In the genomic region with DNA sequence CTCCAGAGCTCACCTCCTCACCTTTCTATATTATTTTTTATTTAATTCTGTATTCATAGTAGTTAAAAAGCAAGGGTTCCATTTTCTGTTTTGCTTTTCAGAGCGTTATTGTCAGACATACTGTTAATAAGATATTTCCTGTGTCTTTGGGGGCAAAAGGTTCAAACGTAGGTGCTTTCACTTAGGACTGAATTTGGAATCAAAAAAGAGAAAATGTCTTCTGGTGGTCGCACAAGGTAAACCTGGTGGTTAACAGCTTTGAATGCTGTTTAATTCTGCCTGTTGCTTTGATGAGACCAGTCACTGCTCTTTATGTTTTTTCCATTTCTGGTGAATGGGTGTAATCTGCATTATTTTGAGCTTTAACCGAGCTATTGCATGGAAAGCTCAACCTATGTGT, we compare ENCODE assay signal across 16 cellular contexts.
DNase-seq lines count a peak whose midpoint lies in the region; ATAC-seq and TF ChIP-seq lines count a peak whose summit lies in the region.
"Had no signal": no experiment of that assay in that cellular context is flagged by ENCODE, and none has a peak within 500 bp of the region (broad histone marks: within the 10 kb centered on the region; RNA-seq: fewer than 3 reads in every experiment).

No MANE protein-coding gene starts in this region.

- no peak overlapping the region for H3K18ac ChIP-seq in H9 (ENCODE audit: insufficient read length, low read depth, low read length)

- H3K27me3 Mint-ChIP-seq in activated naive CD8-positive, alpha-beta T cell: no peaks in the 10 kb centered on the region
- no peaks in the 10 kb centered on the region for H3K27me3 Mint-ChIP-seq in activated naive CD8-positive, alpha-beta T cell treated with anti-CD3 and anti-CD28 coated beads, Interleukin-2, amount 50 U/mL, for 24 hours
- no peaks in the 10 kb centered on the region for H3K27me3 Mint-ChIP-seq in effector memory CD8-positive, alpha-beta T cell
- H3K27me3 Mint-ChIP-seq in H9 (ENCODE audit: low read depth): no peaks in the 10 kb centered on the region
- H3K27me3 Mint-ChIP-seq: IgD-negative memory B cell had no signal

- no peak overlapping the region for H3K23ac ChIP-seq in H9 (ENCODE audit: insufficient read length, low read depth, low read length)

- no peak overlapping the region for H3K9ac ChIP-seq in OCI-LY1 (ENCODE audit: low read length)
- H3K9ac ChIP-seq in H9 (ENCODE audit: extremely low read depth, insufficient read length, low read length): no peak overlapping the region
- H3K9ac ChIP-seq: BLaER1 had no signal

- no peaks in the 10 kb centered on the region for H3K27me3 ChIP-seq in OCI-LY1 (ENCODE audit: insufficient read depth, low read length)
- no peaks in the 10 kb centered on the region for H3K27me3 ChIP-seq in H9 (ENCODE audit: insufficient read depth, low read length)
- no peaks in the 10 kb centered on the region for H3K27me3 ChIP-seq in Peyer's patch
- H3K27me3 ChIP-seq: BLaER1, SJSA1 had no signal

- no peak for ATAC-seq in activated naive CD8-positive, alpha-beta T cell treated with anti-CD3 and anti-CD28 coated beads, Interleukin-2, amount 50 U/mL, for 24 hours
- peak; percentile 33 for ATAC-seq in effector memory CD8-positive, alpha-beta T cell (replicated peaks)
- ATAC-seq in HG03342 (IDR thresholded peaks at IDR 0.05; ENCODE audit: unreplicated experiment): no peak
- ATAC-seq: PC-3 had no signal

- peak overlapping the region; percentile 39 for H3K27ac ChIP-seq in OCI-LY1 (ENCODE audit: low read depth, low read length, poor library complexity, severe bottlenecking)
- no peak overlapping the region for H3K27ac ChIP-seq in H9 (ENCODE audit: insufficient read length, low read depth, low read length)
- H3K27ac ChIP-seq in Peyer's patch: no peak overlapping the region
- H3K27ac ChIP-seq: BLaER1, SJSA1 had no signal

- peaks cover 18% of the 10 kb centered on the region; the same call in 1 of the 2 replicates for H3K36me3 ChIP-seq in OCI-LY1 (ENCODE audit: insufficient read depth, low read length)
- no peaks in the 10 kb centered on the region for H3K36me3 ChIP-seq in Peyer's patch
- H3K36me3 ChIP-seq: SJSA1 had no signal

- no peak overlapping the region for H3K27ac Mint-ChIP-seq in activated naive CD8-positive, alpha-beta T cell
- H3K27ac Mint-ChIP-seq in activated naive CD8-positive, alpha-beta T cell treated with anti-CD3 and anti-CD28 coated beads, Interleukin-2, amount 50 U/mL, for 24 hours: no peak overlapping the region
- H3K27ac Mint-ChIP-seq in effector memory CD8-positive, alpha-beta T cell: peak overlapping the region in 1 of 2 donors; percentile 74
- no peak overlapping the region; a peak in 1 of 7 replicates for H3K27ac Mint-ChIP-seq in H9

- H3K4me3 ChIP-seq in OCI-LY1 (ENCODE audit: low read depth, low read length, poor library complexity, severe bottlenecking) (no peak overlapping the region), Peyer's patch (no peak overlapping the region)
- H3K4me3 ChIP-seq: BLaER1, SJSA1 had no signal

- H2BK20ac ChIP-seq in H9 (ENCODE audit: low read depth, low read length, poor library complexity, severe bottlenecking): no peak overlapping the region

- no peak overlapping the region for H3K14ac ChIP-seq in H9 (ENCODE audit: insufficient read depth, low read length)

- H3K79me2 ChIP-seq in OCI-LY1 (ENCODE audit: insufficient read depth, low read length): peaks cover 8% of the 10 kb centered on the region; the same call in 1 of the 2 replicates
- no peaks in the 10 kb centered on the region for H3K79me2 ChIP-seq in H9 (ENCODE audit: insufficient read depth, low read length)

- H3K56ac ChIP-seq in H9 (ENCODE audit: insufficient read length, low read depth, low read length): no peak overlapping the region

- no peak for DNase-seq in activated naive CD8-positive, alpha-beta T cell treated with anti-CD3 and anti-CD28 coated beads, Interleukin-2, amount 50 U/mL, for 24 hours
- no peak for DNase-seq in effector memory CD8-positive, alpha-beta T cell
- DNase-seq in H9 (no peak), Peyer's patch (no peak)
- DNase-seq: GF-D8, NCI-H1436 treated with DMSO at 0.1 percent for 48 hours, NCI-H2029 treated with DMSO at 0.1 percent for 48 hours, NCI-H510A, NCI-H774, PC-3 had no signal

- no peak overlapping the region for H2BK5ac ChIP-seq in H9 (ENCODE audit: insufficient read length, low read length)

- no peaks in the 10 kb centered on the region for H3K9me3 Mint-ChIP-seq in activated naive CD8-positive, alpha-beta T cell (ENCODE audit: low read depth)
- no peaks in the 10 kb centered on the region for H3K9me3 Mint-ChIP-seq in activated naive CD8-positive, alpha-beta T cell treated with anti-CD3 and anti-CD28 coated beads, Interleukin-2, amount 50 U/mL, for 24 hours
- no peaks in the 10 kb centered on the region for H3K9me3 Mint-ChIP-seq in effector memory CD8-positive, alpha-beta T cell
- H3K9me3 Mint-ChIP-seq in H9: no peaks in the 10 kb centered on the region
- H3K9me3 Mint-ChIP-seq: IgD-negative memory B cell had no signal

- H3K4me2 ChIP-seq in OCI-LY1 (ENCODE audit: low read length) (no peak overlapping the region), H9 (ENCODE audit: insufficient read depth, insufficient read length, low read length) (no peak overlapping the region)
- H3K4me2 ChIP-seq: BLaER1 had no signal

- H3K4me1 Mint-ChIP-seq in activated naive CD8-positive, alpha-beta T cell (ENCODE audit: low read depth): peaks cover 58% of the 10 kb centered on the region
- peaks cover 63% of the 10 kb centered on the region for H3K4me1 Mint-ChIP-seq in activated naive CD8-positive, alpha-beta T cell treated with anti-CD3 and anti-CD28 coated beads, Interleukin-2, amount 50 U/mL, for 24 hours
- peaks cover 22 to 51% of the 10 kb centered on the region in 2 donors for H3K4me1 Mint-ChIP-seq in effector memory CD8-positive, alpha-beta T cell (ENCODE audit: low read depth in 2 of 2)
- H3K4me1 Mint-ChIP-seq in H9: peaks cover 47 to 50% of the 10 kb centered on the region in 2 experiments

- H2BK120ac ChIP-seq in H9 (ENCODE audit: low read depth, low read length, poor library complexity, severe bottlenecking): no peak overlapping the region

- H3K36me3 Mint-ChIP-seq in activated naive CD8-positive, alpha-beta T cell: peaks cover 29% of the 10 kb centered on the region
- H3K36me3 Mint-ChIP-seq in activated naive CD8-positive, alpha-beta T cell treated with anti-CD3 and anti-CD28 coated beads, Interleukin-2, amount 50 U/mL, for 24 hours (ENCODE audit: low read depth): peaks cover 20% of the 10 kb centered on the region
- peaks cover 2% of the 10 kb centered on the region for H3K36me3 Mint-ChIP-seq in effector memory CD8-positive, alpha-beta T cell (ENCODE audit: insufficient read depth)
- H3K36me3 Mint-ChIP-seq in H9 (ENCODE audit: insufficient read depth in 1 of 3, low read depth in 3 of 3): peaks cover 1 to 5% (median 2%) of the 10 kb centered on the region in 3 experiments; a peak in 4 of 7 replicates

- H3F3A ChIP-seq in OCI-LY1 (ENCODE audit: insufficient read depth, low read length): no peaks in the 10 kb centered on the region

- no peak overlapping the region for H3K4ac ChIP-seq in H9 (ENCODE audit: low read depth, low read length)

- H2BK12ac ChIP-seq in H9 (ENCODE audit: insufficient read length, low read depth, low read length): no peak overlapping the region

- no peak overlapping the region for H3T11ph ChIP-seq in H9 (ENCODE audit: low read length)

- H3K9me3 ChIP-seq in OCI-LY1 (ENCODE audit: low read length): no peaks in the 10 kb centered on the region
- no peaks in the 10 kb centered on the region for H3K9me3 ChIP-seq in H9 (ENCODE audit: control insufficient read depth, low read depth, low read length)
- H3K9me3 ChIP-seq in Peyer's patch: no peaks in the 10 kb centered on the region
- H3K9me3 ChIP-seq: BLaER1, SJSA1 had no signal

- no peak overlapping the region for H4K91ac ChIP-seq in H9 (ENCODE audit: insufficient read length, low read depth, low read length)

- H3K79me1 ChIP-seq in H9 (ENCODE audit: insufficient read depth, low read depth, low read length, poor library complexity, severe bottlenecking): peaks cover 3% of the 10 kb centered on the region

- peak overlapping the region; percentile 8 for H3K4me3 Mint-ChIP-seq in activated naive CD8-positive, alpha-beta T cell
- no peak overlapping the region for H3K4me3 Mint-ChIP-seq in activated naive CD8-positive, alpha-beta T cell treated with anti-CD3 and anti-CD28 coated beads, Interleukin-2, amount 50 U/mL, for 24 hours
- H3K4me3 Mint-ChIP-seq in effector memory CD8-positive, alpha-beta T cell: no peak overlapping the region
- no peak overlapping the region for H3K4me3 Mint-ChIP-seq in H9
- H3K4me3 Mint-ChIP-seq: IgD-negative memory B cell had no signal

- TF ChIP-seq CTCF in OCI-LY1 (IDR thresholded peaks at IDR 0.05; ENCODE audit: low read length) (no peak), H9 (conservative IDR thresholded peaks at IDR 0.05) (no peak), Peyer's patch (IDR thresholded peaks at IDR 0.05) (no peak)

- no peaks in the 10 kb centered on the region for H3K23me2 ChIP-seq in H9 (ENCODE audit: insufficient read length, low read depth, low read length, poor library complexity, severe bottlenecking)

- no peak overlapping the region for H2AK5ac ChIP-seq in H9 (ENCODE audit: insufficient read length, low read length)

- H4K20me1 ChIP-seq in OCI-LY1 (ENCODE audit: insufficient read depth, low read length) (no peaks in the 10 kb centered on the region), H9 (ENCODE audit: control insufficient read depth, insufficient read depth, insufficient read length) (no peaks in the 10 kb centered on the region)
- H4K20me1 ChIP-seq: BLaER1 had no signal

- no peak overlapping the region for H4K8ac ChIP-seq in H9 (replicated peaks; ENCODE audit: insufficient read length, low read depth, low read length)

- no peaks in the 10 kb centered on the region for H3K9me2 ChIP-seq in OCI-LY1 (ENCODE audit: low read depth, low read length)

- TF ChIP-seq POLR2A in Peyer's patch (IDR thresholded peaks at IDR 0.05): no peak

- no peak overlapping the region for H2AFZ ChIP-seq in OCI-LY1 (ENCODE audit: low read length)
- no peak overlapping the region for H2AFZ ChIP-seq in H9 (ENCODE audit: low read length)

- no peak overlapping the region for H4K5ac ChIP-seq in H9 (ENCODE audit: insufficient read length, low read depth, low read length)

- H2BK15ac ChIP-seq in H9 (ENCODE audit: low read depth, low read length): no peak overlapping the region

- H3K4me1 ChIP-seq in OCI-LY1 (ENCODE audit: insufficient read depth, low read length, severe bottlenecking) (peaks cover 20% of the 10 kb centered on the region), H9 (ENCODE audit: insufficient read depth, low read length) (peaks cover 9% of the 10 kb centered on the region), Peyer's patch (no peaks in the 10 kb centered on the region)

- WGBS in H9 (ENCODE audit: extremely low coverage, insufficient read length, low lambda C conversion rate): no CpG with 5 or more reads among the region's 4 CpGs
